ENCODE assay signal across 8 cellular contexts in the genomic region with DNA sequence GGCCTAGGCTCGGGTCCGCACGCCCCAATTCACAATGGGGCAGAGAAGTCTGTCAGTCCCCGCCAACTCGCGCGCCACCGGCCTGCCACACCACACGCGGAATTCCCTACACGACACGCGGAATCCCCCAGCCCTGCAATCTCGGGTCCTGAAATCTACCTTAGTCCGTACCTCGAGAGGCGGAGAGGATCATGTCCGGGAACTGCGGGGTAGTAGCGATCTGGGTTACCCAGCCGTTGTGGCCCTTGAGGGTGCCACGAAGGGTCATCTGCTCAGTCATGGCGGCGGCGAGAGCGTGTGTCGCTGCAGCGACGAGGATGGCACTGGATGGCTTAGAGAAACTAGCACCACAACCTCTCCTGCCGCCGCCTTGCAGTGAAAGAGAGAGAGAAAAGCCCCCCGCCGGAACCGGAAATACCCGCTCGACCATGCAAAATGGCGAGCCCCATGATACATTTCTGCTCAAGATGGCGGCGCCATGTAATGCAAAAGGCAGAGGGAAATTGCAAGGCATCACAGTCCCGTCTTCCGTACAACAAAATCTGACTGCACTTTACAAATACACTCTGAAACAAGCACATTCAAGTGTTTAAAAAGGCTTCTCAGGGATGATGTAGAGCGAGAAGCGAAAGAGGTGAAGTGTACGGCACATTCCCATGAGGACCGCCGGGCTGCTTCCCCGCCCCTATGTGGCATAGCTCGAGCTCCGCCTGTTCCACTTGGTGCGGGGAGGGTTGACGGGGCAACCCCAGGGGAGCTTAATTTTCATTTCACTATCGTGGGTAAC. TPM values are rescaled to one million over a fixed set of nuclear protein-coding genes. Genes with fewer than 3 reads are reported as not detected.
DNase-seq lines count a peak whose midpoint lies in the region; ATAC-seq and TF ChIP-seq lines count a peak whose summit lies in the region.

A gene (minus strand): TSS at position 386 of the 787 bp plus-strand sequence. CDS start 106 bp downstream, at position 280.

- DNase-seq in T-helper 1 cell (peak; percentile 76 to 92 (median 87)), breast epithelium (ENCODE audit: low spot score in 2 of 2) (peak; percentile 80 to 88), islet precursor cell (peak; percentile 93), NCI-H524 treated with DMSO at 0.1 percent for 48 hours (lab: John Stamatoyannopoulos, UW) (no peak), NCI-H774 (lab: John Stamatoyannopoulos, UW) (no peak)
- peak; percentile 92 for DNase-seq in stimulated activated CD4-positive, alpha-beta T cell treated with anti-CD3 and anti-CD28 coated beads, Interleukin-15, amount 100 ng/mL, for 24 hours

- H3K9me3 ChIP-seq in breast epithelium, result no peaks in the 10 kb centered on the region

- peak within 1 kb of the TSS; percentile 95 to 97 for H3K27ac ChIP-seq in breast epithelium

- H3K27me3 ChIP-seq in breast epithelium, result no peaks in the 10 kb centered on the region

- intact Hi-C loops in breast epithelium (cut with DNase I; ENCODE audit: low total_unique reads), result loop anchor here (2.0 to 10.0 kb wide), 2 partner anchors 21 to 49 kb away; a partner anchor contains a TSS

- H3K4me1 ChIP-seq in breast epithelium, result peaks cover 0 to 17% of the 10 kb centered on the region in 2 donors

- H3K4me3 ChIP-seq in breast epithelium, result peak within 1 kb of the TSS; percentile 59 to 79 (median 79)

- peak; percentile 66 for TF ChIP-seq POLR2A in breast epithelium (IDR thresholded peaks at IDR 0.05)

- TF ChIP-seq CTCF in breast epithelium (IDR thresholded peaks at IDR 0.05), result peak in 1 of 3 donors; percentile 12

- H3K36me3 ChIP-seq in breast epithelium, result no peaks in the 10 kb centered on the region

- ATAC-seq in GM18867 (IDR thresholded peaks at IDR 0.05; ENCODE audit: unreplicated experiment), result peak; percentile 51
- peak; percentile 49 for ATAC-seq in HG03066 (IDR thresholded peaks at IDR 0.05; ENCODE audit: low read depth, unreplicated experiment)

RNA-seq across cellular contexts. Expression of the gene that starts here (rescaled TPM):
- total RNA-seq in breast epithelium, result 1,000 to 10,000 TPM; 2,096 to 2,842 (median 2,553) TPM

Comparison
In these comparisons a context has a peak if more than half of its experiments do, and no peak if none do; other contexts are left out.
1. DNase-seq: peak in T-helper 1 cell (5 of 5), breast epithelium (2 of 2), islet precursor cell (single experiment) and stimulated activated CD4-positive, alpha-beta T cell treated with anti-CD3 and anti-CD28 coated beads, Interleukin-15, amount 100 ng/mL, for 24 hours (single experiment); none in NCI-H524 treated with DMSO at 0.1 percent for 48 hours (single experiment) and NCI-H774 (single experiment).